ENCODE assay signal across 8 cellular contexts in the genomic region with DNA sequence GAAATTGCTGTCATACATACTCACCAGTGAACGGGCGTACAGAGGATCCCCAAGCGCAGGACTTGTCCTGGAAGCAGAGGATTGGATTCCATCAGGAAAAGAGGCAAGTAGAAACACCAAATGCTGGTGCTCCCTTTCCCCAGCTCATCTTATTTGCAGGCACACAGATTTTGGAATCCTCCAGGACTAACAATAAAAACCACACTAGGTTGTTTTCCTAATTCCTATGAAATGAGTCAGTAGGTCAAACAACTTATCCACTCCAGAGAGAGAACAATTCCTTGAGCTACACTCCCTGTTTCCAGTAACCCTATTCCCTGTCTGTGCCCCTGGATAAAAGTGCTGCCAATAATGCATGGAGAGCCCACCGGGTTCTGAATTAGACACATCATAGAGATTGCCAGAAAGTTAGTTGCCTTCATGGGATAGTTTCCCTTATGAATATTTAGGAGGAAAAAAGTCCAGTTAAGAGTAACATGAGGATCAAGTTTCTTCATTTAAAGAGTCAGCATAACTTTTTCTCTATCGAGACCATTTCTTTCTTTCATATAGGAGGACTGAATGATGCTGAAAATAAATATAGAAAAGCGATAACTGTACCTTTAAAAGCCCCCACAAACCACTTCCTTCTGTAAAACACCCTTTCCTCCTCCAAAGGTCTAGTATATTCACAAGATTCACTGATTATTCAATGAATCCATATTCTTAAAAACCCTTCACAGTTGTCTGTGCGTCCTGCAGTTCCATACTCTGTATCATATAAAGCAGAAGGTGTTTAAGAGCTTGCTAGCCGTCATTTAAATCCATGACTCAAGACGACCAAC.
A peak's percentile ranks its signal among the peaks of the same experiment; 100 is the strongest.
DNase-seq lines count a peak whose midpoint lies in the region; ATAC-seq and TF ChIP-seq lines count a peak whose summit lies in the region.

No MANE protein-coding gene starts in this region.

- CTCF ChIA-PET in A673 (lab: Charles Lee): no interaction called here
- CTCF ChIA-PET in OCI-LY7 (lab: Charles Lee; ENCODE audit: unreplicated experiment): no interaction called here

- H3K9me2 ChIP-seq in OCI-LY7 (ENCODE audit: insufficient read depth, low read length): no peaks in the 10 kb centered on the region

- H3K27me3 ChIP-seq in A673 (replicated peaks; ENCODE audit: insufficient read depth, low read depth, low read length, poor library complexity): no peaks in the 10 kb centered on the region
- H3K27me3 ChIP-seq in dorsolateral prefrontal cortex: no peaks in the 10 kb centered on the region
- no peaks in the 10 kb centered on the region for H3K27me3 ChIP-seq in neuron (ENCODE audit: insufficient read depth, low read length)

- DNase-seq in A673 (ENCODE audit: low spot score): no peak
- DNase-seq in OCI-LY7 (ENCODE audit: low spot score): peak; percentile 7
- DNase-seq in dorsolateral prefrontal cortex: no peak
- DNase-seq in erythroblast (lab: John Stamatoyannopoulos, UW): no peak

- POLR2A ChIA-PET in A673 (lab: Charles Lee; ENCODE audit: low non-redundant PET): no interaction called here
- POLR2A ChIA-PET in OCI-LY7 (lab: Charles Lee): interaction anchor here (0.6 to 3.5 kb wide), 7 partner anchors 9 to 1579 kb away, joined by 3 to 20 read pairs (median 4); no protein-coding TSS in a partner anchor

- H3K4me1 ChIP-seq in A673 (ENCODE audit: insufficient read depth, low read length, poor library complexity, severe bottlenecking): peaks cover 50% of the 10 kb centered on the region
- H3K4me1 ChIP-seq in OCI-LY7 (ENCODE audit: insufficient read depth, low read length, poor library complexity, severe bottlenecking): peaks cover 26% of the 10 kb centered on the region
- peaks cover 22% of the 10 kb centered on the region for H3K4me1 ChIP-seq in neuron (ENCODE audit: insufficient read depth, low read length)

- no peak for TF ChIP-seq CTCF in A673 (conservative IDR thresholded peaks at IDR 0.05; ENCODE audit: low read depth, low read length)
- TF ChIP-seq CTCF in OCI-LY7 (conservative IDR thresholded peaks at IDR 0.05; ENCODE audit: low read length): no peak
- no peak for TF ChIP-seq CTCF in dorsolateral prefrontal cortex (IDR thresholded peaks at IDR 0.05 in 54 of 56, conservative IDR thresholded peaks at IDR 0.05 in 2 of 56; ENCODE audit: low read depth in 1 of 56, partially characterized antibody in 56 of 56)

- BruUV-seq in A673 (replicated peaks; lab: Mats Ljungman, UMichigan) (TSS peak; percentile 16), OCI-LY7 (replicated peaks; lab: Mats Ljungman, UMichigan) (no TSS peak)

- H3K4me3 ChIP-seq in A673 (ENCODE audit: low read depth, low read length, poor library complexity, severe bottlenecking) (peak overlapping the region; percentile 60), OCI-LY7 (ENCODE audit: low read depth, low read length, poor library complexity, severe bottlenecking) (peak overlapping the region; percentile 74), dorsolateral prefrontal cortex (peak overlapping the region; percentile 1 to 62 (median 46)), neuron (ENCODE audit: low read length) (peak overlapping the region; percentile 26)

- peak overlapping the region; percentile 98 for H3K4me2 ChIP-seq in OCI-LY7 (ENCODE audit: low read length)

- H3K36me3 ChIP-seq in A673 (ENCODE audit: insufficient read depth, low read length, poor library complexity, severe bottlenecking) (peaks cover 30% of the 10 kb centered on the region), OCI-LY7 (ENCODE audit: insufficient read depth, low read length) (peaks cover 10% of the 10 kb centered on the region), neuron (ENCODE audit: insufficient read depth, low read length) (no peaks in the 10 kb centered on the region)

- H4K20me1 ChIP-seq in OCI-LY7 (ENCODE audit: insufficient read depth, low read length): no peaks in the 10 kb centered on the region

- peaks cover 23% of the 10 kb centered on the region; the same call in 1 of the 2 replicates for H3K79me2 ChIP-seq in OCI-LY7 (ENCODE audit: insufficient read depth, low read depth, low read length)

- intact Hi-C loops in A673 (cut with micrococcal nuclease; ENCODE audit: unreplicated experiment) (no loop called here), OCI-LY7 (cut with micrococcal nuclease; ENCODE audit: unreplicated experiment) (loop anchor here (2.0 to 5.0 kb wide), 2 partner anchors 49 to 415 kb away; partner anchors contain the start of gene MKLN1), dorsolateral prefrontal cortex (cut with DNase I) (no loop called here)

- ATAC-seq in GM19467 (IDR thresholded peaks at IDR 0.05; ENCODE audit: unreplicated experiment) (peak; percentile 5), GM21786 (IDR thresholded peaks at IDR 0.05; ENCODE audit: unreplicated experiment) (no peak), HG03097 (IDR thresholded peaks at IDR 0.05; ENCODE audit: low FRiP score, unreplicated experiment) (no peak)

- H3K27ac ChIP-seq in A673 (ENCODE audit: low read depth, low read length, poor library complexity, severe bottlenecking) (peak overlapping the region; percentile 94), OCI-LY7 (ENCODE audit: low read depth, low read length, poor library complexity, severe bottlenecking) (peak overlapping the region; percentile 79), dorsolateral prefrontal cortex (peak overlapping the region in 58 of 59 donors; percentile 32 to 94 (median 77))

- H3K9me3 ChIP-seq in A673 (ENCODE audit: low read depth, low read length, poor library complexity, severe bottlenecking): no peaks in the 10 kb centered on the region
- H3K9me3 ChIP-seq in OCI-LY7 (ENCODE audit: low read length): no peaks in the 10 kb centered on the region
- H3K9me3 ChIP-seq in neuron (ENCODE audit: low read length): no peaks in the 10 kb centered on the region

- TF ChIP-seq POLR2A in erythroblast (IDR thresholded peaks at IDR 0.05; ENCODE audit: low read length): no peak

- H2AFZ ChIP-seq in OCI-LY7 (ENCODE audit: low read length): peak overlapping the region; percentile 53; the same call in 1 of the 2 replicates
- H2AFZ ChIP-seq in neuron (ENCODE audit: low read depth, low read length): no peak overlapping the region
